1 cellular context compared by ENCODE assay signal in genomic region chr14:94385553-94386057, GRCh38.
A peak's percentile ranks its signal among the peaks of the same experiment; 100 is the strongest.
TF ChIP-seq lines count a peak whose summit lies in the region.

No MANE protein-coding gene starts in this region.

TF ChIP-seq in HepG2, 621 proteins besides CTCF, POLR2A, EP300 and RAD21 (continued from another document and continues in another):
- TF ChIP-seq, protein P1, sequence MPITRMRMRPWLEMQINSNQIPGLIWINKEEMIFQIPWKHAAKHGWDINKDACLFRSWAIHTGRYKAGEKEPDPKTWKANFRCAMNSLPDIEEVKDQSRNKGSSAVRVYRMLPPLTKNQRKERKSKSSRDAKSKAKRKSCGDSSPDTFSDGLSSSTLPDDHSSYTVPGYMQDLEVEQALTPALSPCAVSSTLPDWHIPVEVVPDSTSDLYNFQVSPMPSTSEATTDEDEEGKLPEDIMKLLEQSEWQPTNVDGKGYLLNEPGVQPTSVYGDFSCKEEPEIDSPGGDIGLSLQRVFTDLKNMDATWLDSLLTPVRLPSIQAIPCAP (CRISPR knock-in tag; IDR thresholded peaks at IDR 0.05; ENCODE audit: low read depth) = no peak
- TF ChIP-seq ZFP37 (CRISPR knock-in tag; IDR thresholded peaks at IDR 0.05; ENCODE audit: borderline replicate concordance) (no peak), ZNF577 (CRISPR knock-in tag; IDR thresholded peaks at IDR 0.05; ENCODE audit: borderline replicate concordance, low read depth) (no peak), ZNF660 (CRISPR knock-in tag; IDR thresholded peaks at IDR 0.05; ENCODE audit: borderline replicate concordance, low read depth) (no peak), PHF5A (CRISPR knock-in tag; IDR thresholded peaks at IDR 0.05; ENCODE audit: low read depth, unreplicated experiment) (no peak), MATR3 (CRISPR knock-in tag; IDR thresholded peaks at IDR 0.05) (no peak), NFIC (IDR thresholded peaks at IDR 0.05; ENCODE audit: low read length) (peak; percentile 44; the same call in 1 of the 2 replicates), ZSCAN29 (CRISPR knock-in tag; conservative IDR thresholded peaks at IDR 0.05) (0 out of 2 replicates have a peak, but pooled peaks have one; percentile 15), HES4 (CRISPR knock-in tag; IDR thresholded peaks at IDR 0.05; ENCODE audit: borderline replicate concordance) (no peak), ZSCAN5A (CRISPR knock-in tag; IDR thresholded peaks at IDR 0.05; ENCODE audit: borderline replicate concordance) (peak; percentile 13; the same call in 1 of the 2 replicates), SNRNP70 (IDR thresholded peaks at IDR 0.05; ENCODE audit: low read depth, low read length) (no peak), BORCS8-MEF2B (CRISPR knock-in tag; IDR thresholded peaks at IDR 0.05) (no peak; the same call in 1 of the 2 replicates), MZF1 (CRISPR knock-in tag; IDR thresholded peaks at IDR 0.05; ENCODE audit: borderline replicate concordance) (no peak), ZNF670 (CRISPR knock-in tag; IDR thresholded peaks at IDR 0.05; ENCODE audit: borderline replicate concordance) (no peak), ZNF512B (CRISPR knock-in tag; IDR thresholded peaks at IDR 0.05; ENCODE audit: borderline replicate concordance) (no peak), LBX2 (CRISPR knock-in tag; IDR thresholded peaks at IDR 0.05; ENCODE audit: borderline replicate concordance) (no peak), ZFP1 (CRISPR knock-in tag; IDR thresholded peaks at IDR 0.05) (no peak), RBAK (CRISPR knock-in tag; IDR thresholded peaks at IDR 0.05) (no peak), ZBTB20 (CRISPR knock-in tag; IDR thresholded peaks at IDR 0.05; ENCODE audit: borderline replicate concordance, low read depth) (no peak), ZNF83 (CRISPR knock-in tag; IDR thresholded peaks at IDR 0.05; ENCODE audit: borderline replicate concordance) (no peak), MTA1 (CRISPR knock-in tag; IDR thresholded peaks at IDR 0.05; ENCODE audit: borderline replicate concordance) (no peak), ZNF282 (IDR thresholded peaks at IDR 0.05; ENCODE audit: partially characterized antibody) (no peak), MIER2 (CRISPR knock-in tag; IDR thresholded peaks at IDR 0.05) (no peak), RFX5 (IDR thresholded peaks at IDR 0.05; ENCODE audit: low read depth, low read length) (no peak), ZNF264 (CRISPR knock-in tag; IDR thresholded peaks at IDR 0.05) (no peak), NR0B2 (CRISPR knock-in tag; IDR thresholded peaks at IDR 0.05) (peak; percentile 72; the same call in 1 of the 2 replicates), ZNF550 (CRISPR knock-in tag; IDR thresholded peaks at IDR 0.05; ENCODE audit: borderline replicate concordance) (no peak), SAP130 (CRISPR knock-in tag; IDR thresholded peaks at IDR 0.05; ENCODE audit: low read depth) (peak; percentile 28; the same call in 1 of the 2 replicates), ZNF777 (CRISPR knock-in tag; IDR thresholded peaks at IDR 0.05) (no peak), NCOA2 (CRISPR knock-in tag; IDR thresholded peaks at IDR 0.05) (no peak), POLR2G (IDR thresholded peaks at IDR 0.05; ENCODE audit: low read depth, low read length) (0 out of 2 replicates have a peak, but pooled peaks have one; percentile 19), MAFG (CRISPR knock-in tag; IDR thresholded peaks at IDR 0.05) (no peak), HDAC1 (CRISPR knock-in tag; IDR thresholded peaks at IDR 0.05) (no peak), ZFP36L1 (CRISPR knock-in tag; IDR thresholded peaks at IDR 0.05) (no peak), RARG (CRISPR knock-in tag; IDR thresholded peaks at IDR 0.05; ENCODE audit: low read depth) (no peak), TBL1XR1 (IDR thresholded peaks at IDR 0.05; ENCODE audit: borderline replicate concordance, low read length, partially characterized antibody) (no peak), ZNF737 (CRISPR knock-in tag; IDR thresholded peaks at IDR 0.05; ENCODE audit: borderline replicate concordance) (no peak), GATAD1 (CRISPR knock-in tag; IDR thresholded peaks at IDR 0.05) (no peak), ZHX1 (CRISPR knock-in tag; IDR thresholded peaks at IDR 0.05; ENCODE audit: low read depth) (no peak), REXO4 (CRISPR knock-in tag; IDR thresholded peaks at IDR 0.05; ENCODE audit: borderline replicate concordance) (no peak), SOX6 (IDR thresholded peaks at IDR 0.05) (no peak), SOX6 (CRISPR knock-in tag; IDR thresholded peaks at IDR 0.05) (no peak), E2F2 (CRISPR knock-in tag; IDR thresholded peaks at IDR 0.05; ENCODE audit: borderline replicate concordance) (no peak), GATAD2A (CRISPR knock-in tag; IDR thresholded peaks at IDR 0.05) (no peak), GTF2F1 (IDR thresholded peaks at IDR 0.05; ENCODE audit: low read length) (no peak), NR2F1 (CRISPR knock-in tag; IDR thresholded peaks at IDR 0.05) (no peak), RBM39 (IDR thresholded peaks at IDR 0.05; ENCODE audit: low read depth, low read length, poor library complexity, severe bottlenecking) (no peak), MXD3 (CRISPR knock-in tag; IDR thresholded peaks at IDR 0.05) (no peak), JUN (CRISPR knock-in tag; IDR thresholded peaks at IDR 0.05) (no peak), AGO2 (optimal IDR thresholded peaks at IDR 0.05; ENCODE audit: low read depth, low read length) (peak; percentile 69), KLF16 (CRISPR knock-in tag; IDR thresholded peaks at IDR 0.05) (no peak), ZKSCAN1 (IDR thresholded peaks at IDR 0.05; ENCODE audit: low read length) (no peak), REPIN1 (CRISPR knock-in tag; IDR thresholded peaks at IDR 0.05; ENCODE audit: borderline replicate concordance, low read depth) (0 out of 2 replicates have a peak, but pooled peaks have one; percentile 40)
- TF ChIP-seq, protein P2, sequence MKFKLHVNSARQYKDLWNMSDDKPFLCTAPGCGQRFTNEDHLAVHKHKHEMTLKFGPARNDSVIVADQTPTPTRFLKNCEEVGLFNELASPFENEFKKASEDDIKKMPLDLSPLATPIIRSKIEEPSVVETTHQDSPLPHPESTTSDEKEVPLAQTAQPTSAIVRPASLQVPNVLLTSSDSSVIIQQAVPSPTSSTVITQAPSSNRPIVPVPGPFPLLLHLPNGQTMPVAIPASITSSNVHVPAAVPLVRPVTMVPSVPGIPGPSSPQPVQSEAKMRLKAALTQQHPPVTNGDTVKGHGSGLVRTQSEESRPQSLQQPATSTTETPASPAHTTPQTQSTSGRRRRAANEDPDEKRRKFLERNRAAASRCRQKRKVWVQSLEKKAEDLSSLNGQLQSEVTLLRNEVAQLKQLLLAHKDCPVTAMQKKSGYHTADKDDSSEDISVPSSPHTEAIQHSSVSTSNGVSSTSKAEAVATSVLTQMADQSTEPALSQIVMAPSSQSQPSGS (CRISPR knock-in tag; IDR thresholded peaks at IDR 0.05) = no peak
- TF ChIP-seq, protein P3, sequence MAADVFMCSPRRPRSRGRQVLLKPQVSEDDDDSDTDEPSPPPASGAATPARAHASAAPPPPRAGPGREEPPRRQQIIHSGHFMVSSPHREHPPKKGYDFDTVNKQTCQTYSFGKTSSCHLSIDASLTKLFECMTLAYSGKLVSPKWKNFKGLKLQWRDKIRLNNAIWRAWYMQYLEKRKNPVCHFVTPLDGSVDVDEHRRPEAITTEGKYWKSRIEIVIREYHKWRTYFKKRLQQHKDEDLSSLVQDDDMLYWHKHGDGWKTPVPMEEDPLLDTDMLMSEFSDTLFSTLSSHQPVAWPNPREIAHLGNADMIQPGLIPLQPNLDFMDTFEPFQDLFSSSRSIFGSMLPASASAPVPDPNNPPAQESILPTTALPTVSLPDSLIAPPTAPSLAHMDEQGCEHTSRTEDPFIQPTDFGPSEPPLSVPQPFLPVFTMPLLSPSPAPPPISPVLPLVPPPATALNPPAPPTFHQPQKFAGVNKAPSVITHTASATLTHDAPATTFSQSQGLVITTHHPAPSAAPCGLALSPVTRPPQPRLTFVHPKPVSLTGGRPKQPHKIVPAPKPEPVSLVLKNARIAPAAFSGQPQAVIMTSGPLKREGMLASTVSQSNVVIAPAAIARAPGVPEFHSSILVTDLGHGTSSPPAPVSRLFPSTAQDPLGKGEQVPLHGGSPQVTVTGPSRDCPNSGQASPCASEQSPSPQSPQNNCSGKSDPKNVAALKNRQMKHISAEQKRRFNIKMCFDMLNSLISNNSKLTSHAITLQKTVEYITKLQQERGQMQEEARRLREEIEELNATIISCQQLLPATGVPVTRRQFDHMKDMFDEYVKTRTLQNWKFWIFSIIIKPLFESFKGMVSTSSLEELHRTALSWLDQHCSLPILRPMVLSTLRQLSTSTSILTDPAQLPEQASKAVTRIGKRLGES (CRISPR knock-in tag; IDR thresholded peaks at IDR 0.05; ENCODE audit: borderline replicate concordance) = no peak
